8 cellular contexts compared by ENCODE assay signal in genomic region chr11:101583180-101584128, GRCh38. TPM values are rescaled to one million over a fixed set of nuclear protein-coding genes. Genes with fewer than 3 reads are reported as not detected.
DNase-seq lines count a peak whose midpoint lies in the region; TF ChIP-seq lines count a peak whose summit lies in the region.
"Had no signal": no experiment of that assay in that cellular context is flagged by ENCODE, and none has a peak within 500 bp of the region (broad histone marks: within the 10 kb centered on the region; RNA-seq: fewer than 3 reads in every experiment).

TRPC6 (minus strand) TSS chr11:101584007; CDS start chr11:101583503, 504 bp downstream.

- H3K4me1 ChIP-seq in mesenchymal stem cell (ENCODE audit: control insufficient read depth, insufficient read depth, low read depth, low read length) (peaks cover 16% of the 10 kb centered on the region), tibial nerve (peaks cover 0 to 19% (median 0%) of the 10 kb centered on the region in 4 donors)

- TF ChIP-seq POLR2A in tibial nerve (IDR thresholded peaks at IDR 0.05) = no peak

- peak within 1 kb of the TSS; percentile 98 for H3K4me2 ChIP-seq in mesenchymal stem cell (ENCODE audit: low read length, poor library complexity, severe bottlenecking)

- no peak within 1 kb of the TSS for H2BK15ac ChIP-seq in mesenchymal stem cell (ENCODE audit: low read depth, poor library complexity, severe bottlenecking)

- H2AFZ ChIP-seq in mesenchymal stem cell (ENCODE audit: low read depth, low read length) = peak within 1 kb of the TSS; percentile 36

- no peaks in the 10 kb centered on the region for H3K9me3 ChIP-seq in MG63
- peaks cover 4% of the 10 kb centered on the region for H3K9me3 ChIP-seq in mesenchymal stem cell (ENCODE audit: control insufficient read depth, low read length)
- no peaks in the 10 kb centered on the region for H3K9me3 ChIP-seq in tibial nerve

- H3K4me3 Mint-ChIP-seq in endothelial cell (ENCODE audit: unreplicated experiment) = peak within 1 kb of the TSS; percentile 88

- no peak within 1 kb of the TSS for H3K27ac Mint-ChIP-seq in endothelial cell (ENCODE audit: unreplicated experiment)

- no peak within 1 kb of the TSS for H2BK12ac ChIP-seq in mesenchymal stem cell (ENCODE audit: low read length in 2 of 2)

- H3K27me3 ChIP-seq in MG63 = peaks cover 9% of the 10 kb centered on the region
- peaks cover 37 to 39% of the 10 kb centered on the region in 2 experiments for H3K27me3 ChIP-seq in mesenchymal stem cell (ENCODE audit: control insufficient read depth in 1 of 2, insufficient read depth in 1 of 2, low read length in 2 of 2)
- peaks cover 0 to 30% of the 10 kb centered on the region in 2 donors for H3K27me3 ChIP-seq in tibial nerve

- no peak within 1 kb of the TSS for H4K8ac ChIP-seq in mesenchymal stem cell (ENCODE audit: low read length)

- H3K4ac ChIP-seq in mesenchymal stem cell (ENCODE audit: low read depth in 1 of 2, low read length in 2 of 2) = no peak within 1 kb of the TSS

- H2BK5ac ChIP-seq in mesenchymal stem cell (ENCODE audit: low read depth, low read length, poor library complexity, severe bottlenecking) = no peak within 1 kb of the TSS

- H3K23ac ChIP-seq in mesenchymal stem cell (ENCODE audit: low read length in 2 of 2) = peak within 1 kb of the TSS in 1 of 2 experiments; percentile 86

- no peaks in the 10 kb centered on the region for H3K9me3 Mint-ChIP-seq in endothelial cell (ENCODE audit: unreplicated experiment)

- TF ChIP-seq EP300 in tibial nerve (IDR thresholded peaks at IDR 0.05) = peak in 1 of 2 donors; percentile 14

- H3K36me3 ChIP-seq in MG63 (no peaks in the 10 kb centered on the region), mesenchymal stem cell (ENCODE audit: control insufficient read depth in 1 of 2, insufficient read depth in 2 of 2, low read depth in 1 of 2, low read length in 2 of 2) (no peaks in the 10 kb centered on the region), tibial nerve (no peaks in the 10 kb centered on the region)

- H2BK120ac ChIP-seq in mesenchymal stem cell (ENCODE audit: low read depth, low read length) = no peak within 1 kb of the TSS

- no peaks in the 10 kb centered on the region for H3K79me1 ChIP-seq in mesenchymal stem cell (replicated peaks; ENCODE audit: low read length, poor library complexity, severe bottlenecking)

- no peak within 1 kb of the TSS for H3K18ac ChIP-seq in mesenchymal stem cell (ENCODE audit: low read depth in 1 of 2, low read length in 2 of 2)

- WGBS in mesenchymal stem cell = under 1% methylated on average over 67 of the region's 83 CpGs
- 1% methylated on average over 22 to 75 of the region's 83 CpGs for WGBS in tibial nerve, 2 donors

- H3K4me3 ChIP-seq in MG63 = peak within 1 kb of the TSS; percentile 42
- peak within 1 kb of the TSS; percentile 57 to 75 for H3K4me3 ChIP-seq in mesenchymal stem cell (ENCODE audit: insufficient read depth in 1 of 2, low read depth in 1 of 2, low read length in 2 of 2)
- peak within 1 kb of the TSS; percentile 32 to 58 (median 40) for H3K4me3 ChIP-seq in tibial nerve

- H3K9ac ChIP-seq in mesenchymal stem cell (ENCODE audit: low read length) = peak within 1 kb of the TSS; percentile 8

- H3K27ac ChIP-seq in mesenchymal stem cell (ENCODE audit: low read length, poor library complexity, severe bottlenecking) (no peak within 1 kb of the TSS), tibial nerve (peak within 1 kb of the TSS in 2 of 4 donors; percentile 5 to 34)

- no peak for TF ChIP-seq CTCF in endothelial cell (IDR thresholded peaks at IDR 0.05; ENCODE audit: unreplicated experiment)
- no peak for TF ChIP-seq CTCF in tibial nerve (IDR thresholded peaks at IDR 0.05)

- H2AK5ac ChIP-seq in mesenchymal stem cell (ENCODE audit: low read length, severe bottlenecking) = no peak within 1 kb of the TSS

- peak within 1 kb of the TSS in 1 of 2 experiments; percentile 3 for H3K14ac ChIP-seq in mesenchymal stem cell (ENCODE audit: low read length in 2 of 2)

- H3K4me1 Mint-ChIP-seq in endothelial cell (ENCODE audit: unreplicated experiment) = peaks cover 7% of the 10 kb centered on the region

- H3K36me3 Mint-ChIP-seq in endothelial cell (ENCODE audit: low read depth, unreplicated experiment) = no peaks in the 10 kb centered on the region

- H3K27me3 Mint-ChIP-seq in endothelial cell (ENCODE audit: unreplicated experiment) = peaks cover 13% of the 10 kb centered on the region

- no peak within 1 kb of the TSS for H4K91ac ChIP-seq in mesenchymal stem cell (ENCODE audit: low read length)

- DNase-seq in MG63 (peak; percentile 41), endothelial cell (ENCODE audit: low spot score) (peak; percentile 35), mesenchymal stem cell (peak; percentile 25), tibial nerve (ENCODE audit: low spot score in 2 of 2) (no peak), LoVo (ENCODE audit: low spot score) (no peak), NOMO-1 (lab: John Stamatoyannopoulos, UW; ENCODE audit: unreplicated experiment in 2 of 2) (no peak), RPMI8226 (no peak)
- DNase-seq: NCI-H1436 treated with DMSO at 0.1 percent for 48 hours had no signal

RNA-seq across cellular contexts. Expression of gene TRPC6, which starts in this region (rescaled TPM):
- not detected in 2 replicates for total RNA-seq in MG63 (2014; rRNA removed; shearing (Covaris generic); ENCODE audit: low replicate concordance)
- total RNA-seq in endothelial cell (ENCODE audit: unreplicated experiment) (0.51 TPM), tibial nerve (1 to 10 TPM; 1.3 to 2.4 (median 1.8) TPM)
- 0.12 TPM for polyA plus RNA-seq in mesenchymal stem cell (2013, experiment 1 of 2)
- polyA plus RNA-seq in mesenchymal stem cell (2013, experiment 2 of 2) = 0.18 TPM

Comparison
In these comparisons a context has a peak if more than half of its experiments do, and no peak if none do; other contexts are left out.
1. Peak in DNase-seq and H3K4me3 ChIP-seq in MG63; RNA of the gene not detected or under 1 TPM.
2. Peak in DNase-seq in endothelial cell; RNA of the gene not detected or under 1 TPM.